6 cellular contexts compared by ENCODE assay signal in the genomic region with DNA sequence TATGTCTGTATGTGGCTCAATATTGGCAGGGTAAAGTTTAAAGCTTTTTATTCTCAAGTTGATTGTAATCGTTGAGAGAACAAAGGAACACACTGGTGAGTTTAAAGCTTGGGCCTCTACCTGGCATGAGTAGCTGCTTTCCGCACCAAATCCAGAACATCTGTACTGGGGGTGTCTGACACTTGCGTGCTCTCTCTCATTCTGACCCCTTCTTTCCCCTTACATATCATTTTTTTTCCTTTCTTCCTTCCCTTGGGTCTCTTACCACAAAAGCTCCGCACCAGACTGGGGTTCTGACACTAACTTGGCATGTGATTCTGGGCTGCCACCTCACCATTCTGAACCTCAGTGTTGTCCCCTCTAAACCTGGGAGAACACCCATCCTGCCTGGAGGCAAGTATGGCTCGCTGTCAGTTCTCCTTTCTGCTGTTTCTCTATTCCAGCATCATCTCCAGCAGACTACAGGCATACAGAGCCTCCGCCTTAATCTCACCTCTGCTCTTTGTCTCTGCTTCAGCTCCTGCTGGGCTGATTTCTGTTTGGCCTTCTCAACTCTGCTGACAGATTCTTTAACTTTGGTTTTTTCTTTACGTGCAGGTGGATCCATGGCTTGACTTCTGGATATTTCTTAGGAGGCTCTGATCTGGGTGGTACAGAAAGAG. TPM values are rescaled to one million over a fixed set of nuclear protein-coding genes. Genes with fewer than 3 reads are reported as not detected.
A peak's percentile ranks its signal among the peaks of the same experiment; 100 is the strongest.
DNase-seq lines count a peak whose midpoint lies in the region; ATAC-seq, FAIRE-seq and TF ChIP-seq lines count a peak whose summit lies in the region.

No MANE protein-coding gene starts in this region.

- no peak for TF ChIP-seq POLR2A in endothelial cell of umbilical vein (IDR thresholded peaks at IDR 0.05; ENCODE audit: low read depth, low read length)

- H3K27ac ChIP-seq in endothelial cell of umbilical vein (ENCODE audit: insufficient read depth, low read depth, low read length) (peak overlapping the region; percentile 43), small intestine (ENCODE audit: low read depth in 1 of 2, low read length in 1 of 2) (peak overlapping the region; percentile 61 to 100)

- H3K9me3 ChIP-seq in endothelial cell of umbilical vein (replicated peaks; ENCODE audit: control insufficient read depth, insufficient read depth, low read length) (no peaks in the 10 kb centered on the region), small intestine (ENCODE audit: control insufficient read depth, low read depth) (no peaks in the 10 kb centered on the region)

- 36 to 40% (median 38%) methylated on average over 7 of the region's 7 CpGs for WGBS in small intestine, 3 donors

- peak overlapping the region in 2 of 3 experiments; percentile 74 to 87 for H3K4me3 ChIP-seq in endothelial cell of umbilical vein (replicated peaks in 1 of 3; ENCODE audit: insufficient read depth in 1 of 3, low read depth in 1 of 3, low read length in 3 of 3)
- H3K4me3 ChIP-seq in small intestine (ENCODE audit: low read depth in 1 of 2, low read length in 2 of 2), result peak overlapping the region; percentile 78 to 92

- H2AFZ ChIP-seq in endothelial cell of umbilical vein (ENCODE audit: low read depth, low read length), result peak overlapping the region; percentile 96

- peak overlapping the region; percentile 43 for H3K9ac ChIP-seq in endothelial cell of umbilical vein (replicated peaks; ENCODE audit: extremely low read depth, insufficient read depth, low read length)

- no peaks in the 10 kb centered on the region for H3K9me1 ChIP-seq in endothelial cell of umbilical vein (replicated peaks; ENCODE audit: control insufficient read depth, extremely low read depth, insufficient read depth, low read length)

- dilution Hi-C loops in endothelial cell of umbilical vein (cut with MboI; ENCODE audit: extremely low pct_ligation_motif_present, low sequenced_read_pairs), result no loop called here

- no peaks in the 10 kb centered on the region for H3K36me3 ChIP-seq in endothelial cell of umbilical vein (ENCODE audit: control insufficient read depth in 2 of 2, extremely low read depth in 1 of 2, insufficient read depth in 2 of 2, low read length in 2 of 2)
- no peaks in the 10 kb centered on the region for H3K36me3 ChIP-seq in small intestine (ENCODE audit: control insufficient read depth in 2 of 2, insufficient read depth in 2 of 2, low read length in 2 of 2)

- intact Hi-C loops in endothelial cell of umbilical vein (cut with micrococcal nuclease), result loop anchor here (2.0 kb wide), 2 partner anchors 31 kb away; a partner anchor contains a TSS

- H3K4me1 ChIP-seq in endothelial cell of umbilical vein (ENCODE audit: control insufficient read depth, extremely low read depth, insufficient read depth, low read length) (peaks cover 18% of the 10 kb centered on the region), small intestine (ENCODE audit: control insufficient read depth in 2 of 2, insufficient read depth in 1 of 2, low read depth in 1 of 2, low read length in 1 of 2) (peaks cover 0 to 2% of the 10 kb centered on the region in 2 donors)

- DNase-seq in GM10266 (ENCODE audit: extremely low spot score) (peak; percentile 25), NCI-H774 (lab: John Stamatoyannopoulos, UW) (peak; percentile 31), endothelial cell of umbilical vein (ENCODE audit: low read depth, low spot score) (peak; percentile 42), small intestine (no peak)

- H3K27me3 ChIP-seq in endothelial cell of umbilical vein (ENCODE audit: control insufficient read depth in 2 of 2, insufficient read depth in 2 of 2, low read length in 2 of 2) (no peaks in the 10 kb centered on the region), small intestine (ENCODE audit: control insufficient read depth in 2 of 2, insufficient read depth in 2 of 2, low read length in 2 of 2) (no peaks in the 10 kb centered on the region)

- TF ChIP-seq CTCF in GM10266 (IDR thresholded peaks at IDR 0.05; ENCODE audit: control insufficient read depth, insufficient read depth, low read depth, missing control alignments), result no peak
- no peak for TF ChIP-seq CTCF in endothelial cell of umbilical vein (IDR thresholded peaks at IDR 0.05; ENCODE audit: extremely low read depth in 1 of 2, insufficient read depth in 1 of 2, low read depth in 1 of 2, low read length in 2 of 2)

- ATAC-seq in HG03439 (IDR thresholded peaks at IDR 0.05; ENCODE audit: unreplicated experiment) (no peak), HG03469 (IDR thresholded peaks at IDR 0.05; ENCODE audit: unreplicated experiment) (no peak)

- no peaks in the 10 kb centered on the region for H3K79me2 ChIP-seq in endothelial cell of umbilical vein (ENCODE audit: control insufficient read depth, insufficient read depth, low read length)

- H4K20me1 ChIP-seq in endothelial cell of umbilical vein (replicated peaks; ENCODE audit: control insufficient read depth, extremely low read depth, insufficient read depth, low read length), result no peaks in the 10 kb centered on the region

- CTCF ChIA-PET in endothelial cell of umbilical vein (lab: Charles Lee), result interaction anchor here (0.9 to 3.1 kb wide), 7 partner anchors 31 to 258 kb away, joined by 3 to 16 read pairs (median 6); a partner anchor contains a TSS

- FAIRE-seq in endothelial cell of umbilical vein (lab: Jason Lieb, UNC), result no peak
- no peak for FAIRE-seq in small intestine (lab: Jason Lieb, UNC)

- BruUV-seq in endothelial cell of umbilical vein (replicated peaks; lab: Mats Ljungman, UMichigan), result TSS peak; percentile 35

- POLR2A ChIA-PET in endothelial cell of umbilical vein (lab: Charles Lee), result interaction anchor here (1.1 kb wide), 1 partner anchor 49 kb away, joined by 6 read pairs; a partner anchor contains a TSS

- peak overlapping the region; percentile 85 for H3K4me2 ChIP-seq in endothelial cell of umbilical vein (ENCODE audit: insufficient read depth, low read length)

TF ChIP-seq in endothelial cell of umbilical vein, 7 proteins besides CTCF, POLR2A, EP300 and RAD21:
- TF ChIP-seq FOS (IDR thresholded peaks at IDR 0.05; ENCODE audit: borderline replicate concordance, insufficient read depth, low read length), result no peak
- no peak for TF ChIP-seq JUN (IDR thresholded peaks at IDR 0.05; ENCODE audit: borderline replicate concordance, insufficient read depth, insufficient read length, low read depth)
- TF ChIP-seq MYC (IDR thresholded peaks at IDR 0.05; ENCODE audit: low read depth, low read length), result no peak

RNA-seq across cellular contexts. Expression of a gene that starts 0.9 kb away (rescaled TPM):
- 7.8 and 7.9 TPM in 2 replicates for total RNA-seq in endothelial cell of umbilical vein
- polyA plus RNA-seq in endothelial cell of umbilical vein, result 6.7 and 8.6 TPM in 2 replicates
- polyA plus RNA-seq in endothelial cell of umbilical vein (2011; cell fraction: cytosol; rRNA removed), result 7.1 and 7.2 TPM in 2 replicates
- 17.7 and 20.4 TPM in 2 replicates for polyA plus RNA-seq in endothelial cell of umbilical vein (2011; cell fraction: nucleus; rRNA removed)
- polyA plus RNA-seq in endothelial cell of umbilical vein (2012), result 3.5 and 3.8 TPM in 2 replicates
- 10.3 and 11.5 TPM in 2 replicates for polyA minus RNA-seq in endothelial cell of umbilical vein
- 2.8 TPM for polyA minus RNA-seq in endothelial cell of umbilical vein (2011; cell fraction: cytosol; rRNA and poly(A)+ RNA removed)
- 7.8 and 10.5 TPM in 2 replicates for polyA minus RNA-seq in endothelial cell of umbilical vein (2011; cell fraction: nucleus; rRNA and poly(A)+ RNA removed)
- polyA plus RNA-seq in small intestine, result 1 to 10 TPM; 3.8 to 7.4 (median 6.3) TPM

RNA-seq across cellular contexts. Expression of a gene that starts 1.1 kb away (rescaled TPM):
- total RNA-seq in endothelial cell of umbilical vein, result 24.1 and 24.7 TPM in 2 replicates
- polyA plus RNA-seq in endothelial cell of umbilical vein (15.1 and 18.1 TPM in 2 replicates), small intestine (10 to 100 TPM; 17.7 to 28.1 (median 26.0) TPM)
- 25.8 and 27.0 TPM in 2 replicates for polyA plus RNA-seq in endothelial cell of umbilical vein (2011; cell fraction: cytosol; rRNA removed)
- 10.2 and 10.6 TPM in 2 replicates for polyA plus RNA-seq in endothelial cell of umbilical vein (2011; cell fraction: nucleus; rRNA removed)
- 23.1 and 24.3 TPM in 2 replicates for polyA plus RNA-seq in endothelial cell of umbilical vein (2012)
- 3.9 and 4.7 TPM in 2 replicates for polyA minus RNA-seq in endothelial cell of umbilical vein
- 4.4 TPM for polyA minus RNA-seq in endothelial cell of umbilical vein (2011; cell fraction: cytosol; rRNA and poly(A)+ RNA removed)
- 3.0 and 5.0 TPM in 2 replicates for polyA minus RNA-seq in endothelial cell of umbilical vein (2011; cell fraction: nucleus; rRNA and poly(A)+ RNA removed)

RNA-seq across cellular contexts. Expression of a gene that starts 30.3 kb away (rescaled TPM):
- 6.6 and 7.4 TPM in 2 replicates for total RNA-seq in endothelial cell of umbilical vein
- polyA plus RNA-seq in endothelial cell of umbilical vein (6.9 TPM in 2 replicates), small intestine (1 to 10 TPM; 5.4 to 6.7 (median 6.0) TPM)
- polyA plus RNA-seq in endothelial cell of umbilical vein (2011; cell fraction: cytosol; rRNA removed), result 5.3 and 5.8 TPM in 2 replicates
- 12.5 and 14.5 TPM in 2 replicates for polyA plus RNA-seq in endothelial cell of umbilical vein (2011; cell fraction: nucleus; rRNA removed)
- polyA plus RNA-seq in endothelial cell of umbilical vein (2012), result 5.0 and 5.1 TPM in 2 replicates
- polyA minus RNA-seq in endothelial cell of umbilical vein, result 2.4 and 3.2 TPM in 2 replicates
- polyA minus RNA-seq in endothelial cell of umbilical vein (2011; cell fraction: cytosol; rRNA and poly(A)+ RNA removed), result 2.7 TPM
- 3.5 TPM in 2 replicates for polyA minus RNA-seq in endothelial cell of umbilical vein (2011; cell fraction: nucleus; rRNA and poly(A)+ RNA removed)

RNA-seq across cellular contexts. Expression of a gene that starts 31.3 kb away (rescaled TPM):
- not detected in 2 replicates for total RNA-seq in endothelial cell of umbilical vein
- 0.03 TPM in 1 of 2 replicates, not detected in the other for polyA plus RNA-seq in endothelial cell of umbilical vein
- 0.01 TPM in 1 of 2 replicates, not detected in the other for polyA plus RNA-seq in endothelial cell of umbilical vein (2011; cell fraction: cytosol; rRNA removed)
- 0.04 TPM in 1 of 2 replicates, not detected in the other for polyA plus RNA-seq in endothelial cell of umbilical vein (2011; cell fraction: nucleus; rRNA removed)
- 0.12 TPM in 1 of 2 replicates, not detected in the other for polyA plus RNA-seq in endothelial cell of umbilical vein (2012)
- not detected in 2 replicates for polyA minus RNA-seq in endothelial cell of umbilical vein
- polyA minus RNA-seq in endothelial cell of umbilical vein (2011; cell fraction: cytosol; rRNA and poly(A)+ RNA removed), result not detected
- 0.14 TPM in 1 of 2 replicates, not detected in the other for polyA minus RNA-seq in endothelial cell of umbilical vein (2011; cell fraction: nucleus; rRNA and poly(A)+ RNA removed)
- under 1 TPM in 1 of 3 donors, not detected in 2; 0.03 TPM for polyA plus RNA-seq in small intestine

RNA-seq across cellular contexts. Expression of a gene that starts 49.0 kb away (rescaled TPM):
- 4.0 and 7.4 TPM in 2 replicates for total RNA-seq in endothelial cell of umbilical vein
- polyA plus RNA-seq in endothelial cell of umbilical vein, result 2.8 and 4.8 TPM in 2 replicates
- polyA plus RNA-seq in endothelial cell of umbilical vein (2011; cell fraction: cytosol; rRNA removed), result 4.6 and 5.3 TPM in 2 replicates
- 4.0 and 4.6 TPM in 2 replicates for polyA plus RNA-seq in endothelial cell of umbilical vein (2011; cell fraction: nucleus; rRNA removed)
- 2.8 and 4.5 TPM in 2 replicates for polyA plus RNA-seq in endothelial cell of umbilical vein (2012)
- 1.5 TPM in 2 replicates for polyA minus RNA-seq in endothelial cell of umbilical vein
- polyA minus RNA-seq in endothelial cell of umbilical vein (2011; cell fraction: cytosol; rRNA and poly(A)+ RNA removed), result 1.4 TPM
- 3.3 and 3.9 TPM in 2 replicates for polyA minus RNA-seq in endothelial cell of umbilical vein (2011; cell fraction: nucleus; rRNA and poly(A)+ RNA removed)
- polyA plus RNA-seq in small intestine, result 1 to 10 TPM; 3.9 to 5.4 (median 4.6) TPM
